8 cellular contexts compared by ENCODE assay signal in genomic region chr16:3400446-3400778, GRCh38. TPM values are rescaled to one million over a fixed set of nuclear protein-coding genes. Genes with fewer than 3 reads are reported as not detected.
DNase-seq lines count a peak whose midpoint lies in the region; ATAC-seq and TF ChIP-seq lines count a peak whose summit lies in the region.

No MANE protein-coding gene starts in this region.

- peak overlapping the region; percentile 95 for H3K4me3 Mint-ChIP-seq in CD4-positive, alpha-beta T cell
- H3K4me3 Mint-ChIP-seq in dendritic cell treated with granulocyte-macrophage colony-stimulating factor and Interleukin-4, amounts not matched to agents 40 ng/mL and 50 ng/mL, for 4 days: peak overlapping the region; percentile 96
- H3K4me3 Mint-ChIP-seq in nephron progenitor cell: peak overlapping the region; percentile 94

- peaks cover 75% of the 10 kb centered on the region for H3K36me3 Mint-ChIP-seq in CD4-positive, alpha-beta T cell (ENCODE audit: low read depth)
- H3K36me3 Mint-ChIP-seq in dendritic cell treated with granulocyte-macrophage colony-stimulating factor and Interleukin-4, amounts not matched to agents 40 ng/mL and 50 ng/mL, for 4 days (ENCODE audit: low read depth): peaks cover 90% of the 10 kb centered on the region
- H3K36me3 Mint-ChIP-seq in nephron progenitor cell (ENCODE audit: low read depth): peaks cover 83% of the 10 kb centered on the region

- POLR2A ChIA-PET in CD4-positive, alpha-beta T cell (lab: Charles Lee): interaction anchor here (0.7 to 4.5 kb wide), 36 partner anchors 8 to 853 kb away, joined by 3 to 60 read pairs (median 5); partner anchors contain the start of genes CLUAP1, FLYWCH2, HCFC1R1 and NAA60

- H3K4me1 Mint-ChIP-seq in CD4-positive, alpha-beta T cell (ENCODE audit: low read depth): peaks cover 70% of the 10 kb centered on the region
- peaks cover 23% of the 10 kb centered on the region for H3K4me1 Mint-ChIP-seq in dendritic cell treated with granulocyte-macrophage colony-stimulating factor and Interleukin-4, amounts not matched to agents 40 ng/mL and 50 ng/mL, for 4 days (ENCODE audit: low read depth)
- peaks cover 14% of the 10 kb centered on the region for H3K4me1 Mint-ChIP-seq in nephron progenitor cell

- H3K9me3 Mint-ChIP-seq in CD4-positive, alpha-beta T cell: peaks cover 5% of the 10 kb centered on the region
- peaks cover 55% of the 10 kb centered on the region for H3K9me3 Mint-ChIP-seq in dendritic cell treated with granulocyte-macrophage colony-stimulating factor and Interleukin-4, amounts not matched to agents 40 ng/mL and 50 ng/mL, for 4 days
- H3K9me3 Mint-ChIP-seq in nephron progenitor cell: peaks cover 81% of the 10 kb centered on the region

- H3K9me3 ChIP-seq in CD4-positive, alpha-beta T cell (ENCODE audit: control insufficient read depth, low read length): peaks cover 14% of the 10 kb centered on the region
- peaks cover 18% of the 10 kb centered on the region for H3K9me3 ChIP-seq in HUES48 (ENCODE audit: control insufficient read depth, insufficient read depth, low read length)

- peak overlapping the region; percentile 64 for H3K27ac ChIP-seq in CD4-positive, alpha-beta T cell (ENCODE audit: low read depth, low read length)
- H3K27ac ChIP-seq in HUES48 (ENCODE audit: low read depth, low read length): peak overlapping the region; percentile 87

- CTCF ChIA-PET in CD4-positive, alpha-beta T cell (lab: Charles Lee): interaction anchor here (1.0 to 2.2 kb wide), 6 partner anchors 35 to 271 kb away, joined by 3 to 17 read pairs (median 4); partner anchors contain the start of genes TIGD7 and ZNF75A

- no peaks in the 10 kb centered on the region for H3K27me3 ChIP-seq in CD4-positive, alpha-beta T cell (ENCODE audit: control insufficient read depth, insufficient read depth, low read length)
- no peaks in the 10 kb centered on the region for H3K27me3 ChIP-seq in HUES48 (ENCODE audit: control insufficient read depth, insufficient read depth, low read length)

- no peak for TF ChIP-seq CTCF in CD4-positive, alpha-beta T cell (IDR thresholded peaks at IDR 0.05)
- TF ChIP-seq CTCF in nephron progenitor cell (IDR thresholded peaks at IDR 0.05): no peak

- no peaks in the 10 kb centered on the region for H3K27me3 Mint-ChIP-seq in CD4-positive, alpha-beta T cell
- H3K27me3 Mint-ChIP-seq in dendritic cell treated with granulocyte-macrophage colony-stimulating factor and Interleukin-4, amounts not matched to agents 40 ng/mL and 50 ng/mL, for 4 days: no peaks in the 10 kb centered on the region
- H3K27me3 Mint-ChIP-seq in nephron progenitor cell (ENCODE audit: low read depth, poor library complexity): peaks cover 3% of the 10 kb centered on the region

- H3K4me3 ChIP-seq in HUES48 (ENCODE audit: low read depth, low read length): peak overlapping the region; percentile 98

- intact Hi-C loops in CD4-positive, alpha-beta T cell (cut with DNase I, micrococcal nuclease): loop anchor here (2.0 to 5.0 kb wide), 5 partner anchors 36 to 138 kb away; partner anchors contain the start of genes TIGD7 (in 1 of the 2) and ZNF75A (in 1 of the 2)
- intact Hi-C loops in dendritic cell treated with granulocyte-macrophage colony-stimulating factor and Interleukin-4, amounts not matched to agents 40 ng/mL and 50 ng/mL, for 4 days (cut with micrococcal nuclease): loop anchor here (2.0 kb wide), 2 partner anchors 100 to 118 kb away; partner anchors contain the start of genes CLUAP1 and ZNF263

- ATAC-seq in CD4-positive, alpha-beta T cell (ENCODE audit: poor library complexity): peak; percentile 15
- ATAC-seq in HG03571 (IDR thresholded peaks at IDR 0.05; ENCODE audit: unreplicated experiment): no peak
- no peak for ATAC-seq in HG02884 (IDR thresholded peaks at IDR 0.05; ENCODE audit: unreplicated experiment)
- no peak for ATAC-seq in HG02973 (IDR thresholded peaks at IDR 0.05; ENCODE audit: unreplicated experiment)

- no peak for DNase-seq in CD4-positive, alpha-beta T cell
- no peak for DNase-seq in nephron progenitor cell
- no peak for DNase-seq in KG1 (lab: John Stamatoyannopoulos, UW)

- H3K27ac Mint-ChIP-seq in CD4-positive, alpha-beta T cell: peak overlapping the region; percentile 88
- peak overlapping the region; percentile 85 for H3K27ac Mint-ChIP-seq in dendritic cell treated with granulocyte-macrophage colony-stimulating factor and Interleukin-4, amounts not matched to agents 40 ng/mL and 50 ng/mL, for 4 days
- peak overlapping the region; percentile 60 for H3K27ac Mint-ChIP-seq in nephron progenitor cell

- peaks cover 48% of the 10 kb centered on the region for H3K36me3 ChIP-seq in HUES48 (ENCODE audit: control insufficient read depth, insufficient read depth, low read length)

- H3K9ac ChIP-seq in HUES48 (ENCODE audit: low read depth, low read length): peak overlapping the region; percentile 75

- H3K4me1 ChIP-seq in HUES48 (ENCODE audit: control insufficient read depth, insufficient read depth, low read length): no peaks in the 10 kb centered on the region

RNA-seq across cellular contexts. Expression of gene ZSCAN32, which starts 0.4 kb away (rescaled TPM):
- total RNA-seq in CD4-positive, alpha-beta T cell: 1 to 10 TPM; 4.8 to 5.4 TPM

RNA-seq across cellular contexts. Expression of gene ZNF174, which starts 0.6 kb away (rescaled TPM):
- 1 to 10 TPM; 5.6 to 5.7 TPM for total RNA-seq in CD4-positive, alpha-beta T cell

RNA-seq across cellular contexts. Expression of gene ZNF597, which starts 42.9 kb away (rescaled TPM):
- total RNA-seq in CD4-positive, alpha-beta T cell: 1 to 10 TPM; 2.3 to 2.5 TPM

RNA-seq across cellular contexts. Expression of gene NAA60, which starts 43.1 kb away (rescaled TPM):
- 10 to 100 TPM; 27.2 to 27.8 TPM for total RNA-seq in CD4-positive, alpha-beta T cell

RNA-seq across cellular contexts. Expression of gene OR2C1, which starts 44.7 kb away (rescaled TPM):
- not detected for total RNA-seq in CD4-positive, alpha-beta T cell
